In the genomic region with DNA sequence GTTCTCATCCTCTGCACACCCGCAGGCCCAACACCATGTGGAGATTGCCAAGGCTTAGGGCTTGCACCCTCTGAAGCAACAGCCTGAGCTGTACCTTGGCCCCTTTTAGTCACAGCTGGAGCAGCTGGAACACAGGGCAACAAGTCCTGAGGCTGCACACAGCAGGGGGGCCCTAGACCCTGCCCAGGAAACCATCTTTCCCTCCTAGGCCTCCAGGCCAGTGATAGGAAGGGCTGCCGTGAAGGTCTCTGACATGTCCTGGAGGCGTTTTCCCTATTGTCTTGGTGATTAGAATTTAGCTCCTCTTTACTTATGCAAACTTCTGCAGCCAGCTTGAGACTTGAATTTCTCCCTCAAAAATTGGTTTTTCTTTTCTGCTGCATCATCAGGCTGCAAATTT, we compare ENCODE assay signal across 1 cellular context.
TF ChIP-seq lines count a peak whose summit lies in the region.

No MANE protein-coding gene starts in this region.

TF ChIP-seq in WTC11, 78 proteins besides CTCF, POLR2A, EP300 and RAD21 (continued from another document):
- TF ChIP-seq, protein P1, sequence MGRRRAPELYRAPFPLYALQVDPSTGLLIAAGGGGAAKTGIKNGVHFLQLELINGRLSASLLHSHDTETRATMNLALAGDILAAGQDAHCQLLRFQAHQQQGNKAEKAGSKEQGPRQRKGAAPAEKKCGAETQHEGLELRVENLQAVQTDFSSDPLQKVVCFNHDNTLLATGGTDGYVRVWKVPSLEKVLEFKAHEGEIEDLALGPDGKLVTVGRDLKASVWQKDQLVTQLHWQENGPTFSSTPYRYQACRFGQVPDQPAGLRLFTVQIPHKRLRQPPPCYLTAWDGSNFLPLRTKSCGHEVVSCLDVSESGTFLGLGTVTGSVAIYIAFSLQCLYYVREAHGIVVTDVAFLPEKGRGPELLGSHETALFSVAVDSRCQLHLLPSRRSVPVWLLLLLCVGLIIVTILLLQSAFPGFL (CRISPR knock-in tag; IDR thresholded peaks at IDR 0.05; ENCODE audit: borderline replicate concordance), result no peak
- TF ChIP-seq, protein P2, sequence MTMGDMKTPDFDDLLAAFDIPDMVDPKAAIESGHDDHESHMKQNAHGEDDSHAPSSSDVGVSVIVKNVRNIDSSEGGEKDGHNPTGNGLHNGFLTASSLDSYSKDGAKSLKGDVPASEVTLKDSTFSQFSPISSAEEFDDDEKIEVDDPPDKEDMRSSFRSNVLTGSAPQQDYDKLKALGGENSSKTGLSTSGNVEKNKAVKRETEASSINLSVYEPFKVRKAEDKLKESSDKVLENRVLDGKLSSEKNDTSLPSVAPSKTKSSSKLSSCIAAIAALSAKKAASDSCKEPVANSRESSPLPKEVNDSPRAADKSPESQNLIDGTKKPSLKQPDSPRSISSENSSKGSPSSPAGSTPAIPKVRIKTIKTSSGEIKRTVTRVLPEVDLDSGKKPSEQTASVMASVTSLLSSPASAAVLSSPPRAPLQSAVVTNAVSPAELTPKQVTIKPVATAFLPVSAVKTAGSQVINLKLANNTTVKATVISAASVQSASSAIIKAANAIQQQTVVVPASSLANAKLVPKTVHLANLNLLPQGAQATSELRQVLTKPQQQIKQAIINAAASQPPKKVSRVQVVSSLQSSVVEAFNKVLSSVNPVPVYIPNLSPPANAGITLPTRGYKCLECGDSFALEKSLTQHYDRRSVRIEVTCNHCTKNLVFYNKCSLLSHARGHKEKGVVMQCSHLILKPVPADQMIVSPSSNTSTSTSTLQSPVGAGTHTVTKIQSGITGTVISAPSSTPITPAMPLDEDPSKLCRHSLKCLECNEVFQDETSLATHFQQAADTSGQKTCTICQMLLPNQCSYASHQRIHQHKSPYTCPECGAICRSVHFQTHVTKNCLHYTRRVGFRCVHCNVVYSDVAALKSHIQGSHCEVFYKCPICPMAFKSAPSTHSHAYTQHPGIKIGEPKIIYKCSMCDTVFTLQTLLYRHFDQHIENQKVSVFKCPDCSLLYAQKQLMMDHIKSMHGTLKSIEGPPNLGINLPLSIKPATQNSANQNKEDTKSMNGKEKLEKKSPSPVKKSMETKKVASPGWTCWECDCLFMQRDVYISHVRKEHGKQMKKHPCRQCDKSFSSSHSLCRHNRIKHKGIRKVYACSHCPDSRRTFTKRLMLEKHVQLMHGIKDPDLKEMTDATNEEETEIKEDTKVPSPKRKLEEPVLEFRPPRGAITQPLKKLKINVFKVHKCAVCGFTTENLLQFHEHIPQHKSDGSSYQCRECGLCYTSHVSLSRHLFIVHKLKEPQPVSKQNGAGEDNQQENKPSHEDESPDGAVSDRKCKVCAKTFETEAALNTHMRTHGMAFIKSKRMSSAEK (CRISPR knock-in tag; IDR thresholded peaks at IDR 0.05; ENCODE audit: borderline replicate concordance), result no peak
- TF ChIP-seq, protein P3, sequence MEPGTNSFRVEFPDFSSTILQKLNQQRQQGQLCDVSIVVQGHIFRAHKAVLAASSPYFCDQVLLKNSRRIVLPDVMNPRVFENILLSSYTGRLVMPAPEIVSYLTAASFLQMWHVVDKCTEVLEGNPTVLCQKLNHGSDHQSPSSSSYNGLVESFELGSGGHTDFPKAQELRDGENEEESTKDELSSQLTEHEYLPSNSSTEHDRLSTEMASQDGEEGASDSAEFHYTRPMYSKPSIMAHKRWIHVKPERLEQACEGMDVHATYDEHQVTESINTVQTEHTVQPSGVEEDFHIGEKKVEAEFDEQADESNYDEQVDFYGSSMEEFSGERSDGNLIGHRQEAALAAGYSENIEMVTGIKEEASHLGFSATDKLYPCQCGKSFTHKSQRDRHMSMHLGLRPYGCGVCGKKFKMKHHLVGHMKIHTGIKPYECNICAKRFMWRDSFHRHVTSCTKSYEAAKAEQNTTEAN (CRISPR knock-in tag; IDR thresholded peaks at IDR 0.05), result no peak
- no peak for TF ChIP-seq CBFB (CRISPR knock-in tag; IDR thresholded peaks at IDR 0.05; ENCODE audit: low read depth)
- no peak for TF ChIP-seq TEAD1 (CRISPR knock-in tag; IDR thresholded peaks at IDR 0.05)
- TF ChIP-seq TEAD4 (CRISPR knock-in tag; IDR thresholded peaks at IDR 0.05), result no peak
- TF ChIP-seq ESRRA (CRISPR knock-in tag; IDR thresholded peaks at IDR 0.05; ENCODE audit: borderline replicate concordance), result no peak
- TF ChIP-seq RORB (CRISPR knock-in tag; IDR thresholded peaks at IDR 0.05), result no peak
- TF ChIP-seq, protein P4, sequence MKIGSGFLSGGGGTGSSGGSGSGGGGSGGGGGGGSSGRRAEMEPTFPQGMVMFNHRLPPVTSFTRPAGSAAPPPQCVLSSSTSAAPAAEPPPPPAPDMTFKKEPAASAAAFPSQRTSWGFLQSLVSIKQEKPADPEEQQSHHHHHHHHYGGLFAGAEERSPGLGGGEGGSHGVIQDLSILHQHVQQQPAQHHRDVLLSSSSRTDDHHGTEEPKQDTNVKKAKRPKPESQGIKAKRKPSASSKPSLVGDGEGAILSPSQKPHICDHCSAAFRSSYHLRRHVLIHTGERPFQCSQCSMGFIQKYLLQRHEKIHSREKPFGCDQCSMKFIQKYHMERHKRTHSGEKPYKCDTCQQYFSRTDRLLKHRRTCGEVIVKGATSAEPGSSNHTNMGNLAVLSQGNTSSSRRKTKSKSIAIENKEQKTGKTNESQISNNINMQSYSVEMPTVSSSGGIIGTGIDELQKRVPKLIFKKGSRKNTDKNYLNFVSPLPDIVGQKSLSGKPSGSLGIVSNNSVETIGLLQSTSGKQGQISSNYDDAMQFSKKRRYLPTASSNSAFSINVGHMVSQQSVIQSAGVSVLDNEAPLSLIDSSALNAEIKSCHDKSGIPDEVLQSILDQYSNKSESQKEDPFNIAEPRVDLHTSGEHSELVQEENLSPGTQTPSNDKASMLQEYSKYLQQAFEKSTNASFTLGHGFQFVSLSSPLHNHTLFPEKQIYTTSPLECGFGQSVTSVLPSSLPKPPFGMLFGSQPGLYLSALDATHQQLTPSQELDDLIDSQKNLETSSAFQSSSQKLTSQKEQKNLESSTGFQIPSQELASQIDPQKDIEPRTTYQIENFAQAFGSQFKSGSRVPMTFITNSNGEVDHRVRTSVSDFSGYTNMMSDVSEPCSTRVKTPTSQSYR (CRISPR knock-in tag; IDR thresholded peaks at IDR 0.05), result no peak
- no peak for TF ChIP-seq ZNF671 (CRISPR knock-in tag; IDR thresholded peaks at IDR 0.05)
- no peak for TF ChIP-seq NFYB (CRISPR knock-in tag; conservative IDR thresholded peaks at IDR 0.05; ENCODE audit: low read depth)
- TF ChIP-seq MXD4 (CRISPR knock-in tag; IDR thresholded peaks at IDR 0.05; ENCODE audit: borderline replicate concordance), result no peak
